In genomic region chr3:143707848-143708247, GRCh38 we compare ENCODE assay signal across 12 cellular contexts.
"Had no signal": no experiment of that assay in that cellular context is flagged by ENCODE, and none has a peak within 500 bp of the region (broad histone marks: within the 10 kb centered on the region; RNA-seq: fewer than 3 reads in every experiment).

No MANE protein-coding gene starts in this region.

- H3K4me3 ChIP-seq: gastroesophageal sphincter, mucosa of descending colon, psoas muscle had no signal

- DNase-seq: activated CD4-positive, alpha-beta T cell treated with anti-CD3 and anti-CD28 coated beads, Interleukin-2, amount 50 U/mL, for 48 hours; activated CD8-positive, alpha-beta memory T cell treated with anti-CD3 and anti-CD28 coated beads, Interleukin-2, amount 10 ng/mL, durations not matched to agents 7 days and 5 days; activated effector memory CD4-positive, alpha-beta T cell treated with Interleukin-2 at 50 U/mL for 16 hours; activated T-cell treated with anti-CD3 and anti-CD28 coated beads, Interleukin-2, amount 50 U/mL, for 24 hours; hippocampal formation; left cardiac atrium; mucosa of descending colon; natural killer cell; nucleus accumbens; psoas muscle; stimulated activated CD4-positive, alpha-beta T cell treated with anti-CD3 and anti-CD28 coated beads, Interleukin-12 subunit alpha, Interleukin-12 subunit beta, amount 100 ng/mL, for 4 hours had no signal

- H3K27me3 ChIP-seq: gastroesophageal sphincter had no signal

- H3K27ac ChIP-seq: gastroesophageal sphincter, psoas muscle had no signal

- H3K36me3 ChIP-seq: gastroesophageal sphincter had no signal
